In the genomic region with DNA sequence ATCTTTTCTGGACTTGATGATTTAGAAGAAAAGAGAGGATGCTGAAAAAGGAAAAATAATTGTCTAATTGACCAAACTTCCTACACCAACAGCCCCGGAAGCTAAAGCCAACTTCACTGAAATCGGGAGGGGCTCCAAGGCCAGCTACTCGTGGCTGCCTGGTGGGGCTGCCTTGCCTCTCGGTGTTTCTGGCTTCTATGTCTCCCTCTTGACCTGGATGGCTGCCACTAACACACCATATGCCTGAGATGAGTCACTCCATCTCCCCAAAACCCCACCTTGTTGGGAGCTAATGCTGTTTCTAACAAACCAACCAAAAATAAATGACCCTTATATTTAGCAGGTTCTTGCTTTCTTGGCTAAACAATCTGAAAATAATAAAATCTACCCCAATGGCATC, we compare ENCODE assay signal across 14 cellular contexts.
A peak's percentile ranks its signal among the peaks of the same experiment; 100 is the strongest.
DNase-seq lines count a peak whose midpoint lies in the region; ATAC-seq and TF ChIP-seq lines count a peak whose summit lies in the region.
"Had no signal": no experiment of that assay in that cellular context is flagged by ENCODE, and none has a peak within 500 bp of the region (broad histone marks: within the 10 kb centered on the region; RNA-seq: fewer than 3 reads in every experiment).

No MANE protein-coding gene starts in this region.

- H3K4me3 Mint-ChIP-seq in activated CD8-positive, alpha-beta T cell treated with anti-CD3 and anti-CD28 coated beads for 36 hours: peak overlapping the region; percentile 52
- H3K4me3 Mint-ChIP-seq: mesothelial cell of epicardium had no signal

- DNase-seq in Right ventricle myocardium inferior (ENCODE audit: missing footprints) (no peak), cardiac septum (ENCODE audit: low spot score) (no peak), Right ventricle myocardium superior (no peak), tibial nerve (ENCODE audit: low spot score in 2 of 2) (no peak), SKM-1 (lab: John Stamatoyannopoulos, UW; ENCODE audit: unreplicated experiment) (no peak), inferior parietal cortex (ENCODE audit: extremely low spot score) (no peak)
- DNase-seq in activated CD8-positive, alpha-beta T cell treated with anti-CD3 and anti-CD28 coated beads for 36 hours: no peak
- DNase-seq: cortex of kidney; NCI-H1436 treated with DMSO at 0.1 percent for 48 hours; NK-92 treated with Interleukin-12 subunit alpha and Interleukin-12 subunit beta, amount 100 ng/mL, for 24 hours; upper lobe of right lung had no signal

- no peak for TF ChIP-seq CTCF in activated CD8-positive, alpha-beta T cell treated with anti-CD3 and anti-CD28 coated beads for 36 hours (IDR thresholded peaks at IDR 0.05)
- no peak for TF ChIP-seq CTCF in tibial nerve (IDR thresholded peaks at IDR 0.05)

- intact Hi-C loops in Right ventricle myocardium inferior (cut with DNase I) (no loop called here), cardiac septum (cut with DNase I) (no loop called here), Right ventricle myocardium superior (cut with DNase I) (no loop called here)
- intact Hi-C loops in activated CD8-positive, alpha-beta T cell treated with anti-CD3 and anti-CD28 coated beads for 36 hours (cut with micrococcal nuclease): loop anchor here (5.0 kb wide), 2 partner anchors 35 to 50 kb away; no protein-coding TSS in a partner anchor

- peaks cover 0 to 28% (median 4%) of the 10 kb centered on the region in 3 donors for H3K36me3 ChIP-seq in tibial nerve

- H3K27me3 ChIP-seq in tibial nerve: no peaks in the 10 kb centered on the region
- H3K27me3 ChIP-seq: upper lobe of right lung had no signal

- H3K4me3 ChIP-seq in tibial nerve: no peak overlapping the region
- H3K4me3 ChIP-seq: upper lobe of right lung had no signal

- CTCF ChIA-PET in activated CD8-positive, alpha-beta T cell treated with anti-CD3 and anti-CD28 coated beads for 36 hours (lab: Charles Lee): interaction anchor here (0.8 to 2.3 kb wide), 9 partner anchors 12 to 330 kb away, joined by 3 to 7 read pairs (median 5); a partner anchor contains a TSS

- WGBS in tibial nerve, 2 donors: 41 to 43% methylated on average over 4 of the region's 4 CpGs

- peak overlapping the region in 3 of 4 donors; percentile 27 to 65 (median 57) for H3K27ac ChIP-seq in tibial nerve
- H3K27ac ChIP-seq: upper lobe of right lung had no signal

- no peak for TF ChIP-seq EP300 in tibial nerve (IDR thresholded peaks at IDR 0.05)

- no peaks in the 10 kb centered on the region for H3K27me3 Mint-ChIP-seq in activated CD8-positive, alpha-beta T cell treated with anti-CD3 and anti-CD28 coated beads for 36 hours

- no peak for TF ChIP-seq POLR2A in tibial nerve (IDR thresholded peaks at IDR 0.05)

- H3K9me3 ChIP-seq in tibial nerve: no peaks in the 10 kb centered on the region
- H3K9me3 ChIP-seq: upper lobe of right lung had no signal

- POLR2A ChIA-PET in activated CD8-positive, alpha-beta T cell treated with anti-CD3 and anti-CD28 coated beads for 36 hours (lab: Charles Lee): interaction anchor here (0.9 to 2.4 kb wide), 5 partner anchors 8 to 35 kb away, joined by 3 to 13 read pairs (median 4); no protein-coding TSS in a partner anchor

- peaks cover 0 to 44% (median 15%) of the 10 kb centered on the region in 4 donors for H3K4me1 ChIP-seq in tibial nerve

- H3K9me3 Mint-ChIP-seq in activated CD8-positive, alpha-beta T cell treated with anti-CD3 and anti-CD28 coated beads for 36 hours: peaks cover 3% of the 10 kb centered on the region
- H3K9me3 Mint-ChIP-seq: activated T-helper 2 cell treated with anti-CD3 and anti-CD28 coated beads, Interferon-gamma antibody, Interleukin-2, Interleukin-4, amounts not matched to agents 10 μg/mL and 5 μg/mL and 100 μg/mL, durations not matched to agents 14 hours and 24 hours and 36 hours; mesothelial cell of epicardium had no signal

- H3K4me1 Mint-ChIP-seq in activated CD8-positive, alpha-beta T cell treated with anti-CD3 and anti-CD28 coated beads for 36 hours (ENCODE audit: low read depth): peaks cover 87% of the 10 kb centered on the region

- H3K27ac Mint-ChIP-seq in activated CD8-positive, alpha-beta T cell treated with anti-CD3 and anti-CD28 coated beads for 36 hours: peak overlapping the region; percentile 85
- H3K27ac Mint-ChIP-seq: mesothelial cell of epicardium had no signal

- ATAC-seq in Right ventricle myocardium inferior (peak; percentile 45), Right ventricle myocardium superior (ENCODE audit: poor library complexity) (peak; percentile 53), HG02588 (IDR thresholded peaks at IDR 0.05; ENCODE audit: unreplicated experiment) (no peak)
- peak; percentile 19 for ATAC-seq in activated CD8-positive, alpha-beta T cell treated with anti-CD3 and anti-CD28 coated beads for 36 hours
- ATAC-seq: upper lobe of right lung had no signal

- peaks cover 54% of the 10 kb centered on the region for H3K36me3 Mint-ChIP-seq in activated CD8-positive, alpha-beta T cell treated with anti-CD3 and anti-CD28 coated beads for 36 hours (ENCODE audit: low read depth)
